27 cellular contexts compared by ENCODE assay signal in genomic region chr9:16450578-16450977, GRCh38.
A peak's percentile ranks its signal among the peaks of the same experiment; 100 is the strongest.
DNase-seq lines count a peak whose midpoint lies in the region; ATAC-seq and TF ChIP-seq lines count a peak whose summit lies in the region.
"Had no signal": no experiment of that assay in that cellular context is flagged by ENCODE, and none has a peak within 500 bp of the region (broad histone marks: within the 10 kb centered on the region; RNA-seq: fewer than 3 reads in every experiment).

No MANE protein-coding gene starts in this region.

- ATAC-seq in GM23338 = peak; percentile 36; the same call in 2 of the 3 replicates
- ATAC-seq: activated naive CD4-positive, alpha-beta T cell treated with anti-CD3 and anti-CD28 coated beads, Interleukin-2, amount 50 U/mL, for 72 hours; activated T-helper 17 cell treated with anti-CD3 and anti-CD28 coated beads, Interleukin-2, amount 50 U/mL, for 72 hours; effector memory CD8-positive, alpha-beta T cell; foreskin keratinocyte; stimulated activated effector memory CD8-positive, alpha-beta T cell treated with anti-CD3 and anti-CD28 coated beads, Interleukin-12 subunit alpha, Interleukin-12 subunit beta, amount 100 ng/mL, for 72 hours had no signal

- no peaks in the 10 kb centered on the region for H3F3A ChIP-seq in GM23338 (replicated peaks; ENCODE audit: low read depth)

- no peaks in the 10 kb centered on the region for H3K36me3 ChIP-seq in GM23338 (ENCODE audit: insufficient read depth)

- peaks cover 28% of the 10 kb centered on the region for H3K4me1 Mint-ChIP-seq in GM23338
- H3K4me1 Mint-ChIP-seq: activated B cell treated with CpG ODN at 0.5 μM for 24 hours; activated T-helper 17 cell treated with anti-CD3 and anti-CD28 coated beads, Interleukin-2, amount 50 U/mL, for 72 hours; memory B cell; stimulated activated effector memory CD8-positive, alpha-beta T cell treated with anti-CD3 and anti-CD28 coated beads, Interleukin-12 subunit alpha, Interleukin-12 subunit beta, amount 100 ng/mL, for 72 hours had no signal

- no peak overlapping the region for H3K4me3 Mint-ChIP-seq in GM23338
- H3K4me3 Mint-ChIP-seq: activated B cell treated with CpG ODN at 0.5 μM for 24 hours; activated CD4-positive, alpha-beta memory T cell treated with anti-CD3 and anti-CD28 coated beads for 36 hours; activated T-helper 17 cell treated with anti-CD3 and anti-CD28 coated beads, Interleukin-2, amount 50 U/mL, for 72 hours; effector memory CD8-positive, alpha-beta T cell; memory B cell; stimulated activated effector memory CD8-positive, alpha-beta T cell treated with anti-CD3 and anti-CD28 coated beads, Interleukin-12 subunit alpha, Interleukin-12 subunit beta, amount 100 ng/mL, for 72 hours had no signal

- no peaks in the 10 kb centered on the region for H3K9me2 ChIP-seq in GM23338 (ENCODE audit: insufficient read depth)

- DNase-seq in NCI-H2107 treated with DMSO at 0.1 percent for 48 hours (lab: John Stamatoyannopoulos, UW; ENCODE audit: unreplicated experiment) (peak; percentile 10), NCI-H2107 (lab: John Stamatoyannopoulos, UW) (no peak), GM23338 (ENCODE audit: low spot score) (no peak), NCI-H1092 (lab: John Stamatoyannopoulos, UW) (peak; percentile 23), left kidney (ENCODE audit: low read depth, low spot score) (peak; percentile 9), UCSD-AML1 (lab: John Stamatoyannopoulos, UW; ENCODE audit: unreplicated experiment) (no peak)
- no peak for DNase-seq in stimulated activated naive CD4-positive, alpha-beta T cell treated with Interleukin-2 at 50 U/mL for 16 hours (lab: John Stamatoyannopoulos, UW)
- DNase-seq in activated effector memory CD4-positive, alpha-beta T cell treated with anti-CD3 and anti-CD28 coated beads, Interleukin-2, amount 50 U/mL, for 16 hours = no peak
- DNase-seq: activated B cell treated with CpG ODN at 0.5 μM for 24 hours; activated CD4-positive, alpha-beta memory T cell treated with anti-CD3 and anti-CD28 coated beads for 36 hours; activated CD8-positive, alpha-beta memory T cell treated with anti-CD3 and anti-CD28 coated beads, Interleukin-2, amount 50 U/mL, for 48 hours; anterior cingulate cortex; DMS53; effector memory CD8-positive, alpha-beta T cell; foreskin keratinocyte; GM23248; NCI-H748 treated with DMSO at 0.1 percent for 48 hours; nucleus accumbens; OCI-M1; stimulated activated CD4-positive, alpha-beta T cell treated with anti-CD3 and anti-CD28 coated beads, Interleukin-2, amount 100 ng/mL, for 48 hours; T-helper 9 cell had no signal

- H3K27ac Mint-ChIP-seq in GM23338 = no peak overlapping the region
- H3K27ac Mint-ChIP-seq: activated B cell treated with CpG ODN at 0.5 μM for 24 hours; activated CD4-positive, alpha-beta memory T cell treated with anti-CD3 and anti-CD28 coated beads for 36 hours; activated naive CD4-positive, alpha-beta T cell treated with anti-CD3 and anti-CD28 coated beads, Interleukin-2, amount 50 U/mL, for 72 hours; activated T-helper 17 cell treated with anti-CD3 and anti-CD28 coated beads, Interleukin-2, amount 50 U/mL, for 72 hours; memory B cell; stimulated activated effector memory CD8-positive, alpha-beta T cell treated with anti-CD3 and anti-CD28 coated beads, Interleukin-12 subunit alpha, Interleukin-12 subunit beta, amount 100 ng/mL, for 72 hours had no signal

- no peaks in the 10 kb centered on the region for H3K9me3 Mint-ChIP-seq in GM23338
- H3K9me3 Mint-ChIP-seq: activated B cell treated with CpG ODN at 0.5 μM for 24 hours; activated CD4-positive, alpha-beta memory T cell treated with anti-CD3 and anti-CD28 coated beads for 36 hours; activated naive CD4-positive, alpha-beta T cell treated with anti-CD3 and anti-CD28 coated beads, Interleukin-2, amount 50 U/mL, for 72 hours had no signal

- no peaks in the 10 kb centered on the region for H3K27me3 Mint-ChIP-seq in GM23338 (ENCODE audit: insufficient read depth, low read depth, poor library complexity)
- H3K27me3 Mint-ChIP-seq: activated B cell treated with CpG ODN at 0.5 μM for 24 hours; activated CD4-positive, alpha-beta memory T cell treated with anti-CD3 and anti-CD28 coated beads for 36 hours; activated T-helper 17 cell treated with anti-CD3 and anti-CD28 coated beads, Interleukin-2, amount 50 U/mL, for 72 hours; effector memory CD8-positive, alpha-beta T cell; memory B cell had no signal

- no peak overlapping the region for H3K4me3 ChIP-seq in GM23338
- H3K4me3 ChIP-seq: coronary artery, GM23248, smooth muscle cell had no signal

- no peaks in the 10 kb centered on the region; the same call in 1 of the 2 replicates for H3K79me2 ChIP-seq in GM23338 (replicated peaks; ENCODE audit: insufficient read depth)

- no peak overlapping the region for H3K4me2 ChIP-seq in GM23338
- H3K4me2 ChIP-seq: smooth muscle cell had no signal

- no peak for TF ChIP-seq CTCF in GM23338 (conservative IDR thresholded peaks at IDR 0.05; ENCODE audit: low read depth in 2 of 2)

- no peaks in the 10 kb centered on the region for H3K36me3 Mint-ChIP-seq in GM23338 (ENCODE audit: low read depth)
- H3K36me3 Mint-ChIP-seq: activated CD4-positive, alpha-beta memory T cell treated with anti-CD3 and anti-CD28 coated beads for 36 hours; activated naive CD4-positive, alpha-beta T cell treated with anti-CD3 and anti-CD28 coated beads, Interleukin-2, amount 50 U/mL, for 72 hours; memory B cell; stimulated activated effector memory CD8-positive, alpha-beta T cell treated with anti-CD3 and anti-CD28 coated beads, Interleukin-12 subunit alpha, Interleukin-12 subunit beta, amount 100 ng/mL, for 72 hours had no signal

- no peak overlapping the region for H3K27ac ChIP-seq in GM23338 (ENCODE audit: low read depth)
- H3K27ac ChIP-seq: coronary artery, foreskin keratinocyte, GM23248 had no signal

- H3K27me3 ChIP-seq in GM23338 (ENCODE audit: insufficient read depth) = no peaks in the 10 kb centered on the region
- H3K27me3 ChIP-seq: foreskin keratinocyte had no signal

- H3K4me1 ChIP-seq in GM23338 (ENCODE audit: insufficient read depth) = peaks cover 25% of the 10 kb centered on the region
- H3K4me1 ChIP-seq: foreskin keratinocyte had no signal

- no peak overlapping the region for H2AFZ ChIP-seq in GM23338
- H2AFZ ChIP-seq: GM23248 had no signal

- H4K20me1 ChIP-seq in GM23338 (replicated peaks; ENCODE audit: insufficient read depth) = no peaks in the 10 kb centered on the region

TF ChIP-seq in GM23338, 12 proteins besides CTCF, POLR2A, EP300 and RAD21 (continues in another document):
- TF ChIP-seq CREB1 (CRISPR knock-in tag; IDR thresholded peaks at IDR 0.05; ENCODE audit: low read depth) (no peak), ZNF331 (CRISPR knock-in tag; IDR thresholded peaks at IDR 0.05; ENCODE audit: low read depth) (no peak), ZNF462 (CRISPR knock-in tag; IDR thresholded peaks at IDR 0.05) (no peak)

Comparison
In these comparisons a context has a peak if more than half of its experiments do, and no peak if none do; other contexts are left out.
1. DNase-seq: peak in NCI-H2107 treated with DMSO at 0.1 percent for 48 hours (single experiment), NCI-H1092 (single experiment) and left kidney (single experiment); none in NCI-H2107 (single experiment), GM23338 (single experiment), UCSD-AML1 (single experiment), stimulated activated naive CD4-positive, alpha-beta T cell treated with Interleukin-2 at 50 U/mL for 16 hours (single experiment) and activated effector memory CD4-positive, alpha-beta T cell treated with anti-CD3 and anti-CD28 coated beads, Interleukin-2, amount 50 U/mL, for 16 hours (single experiment).